In the genomic region with DNA sequence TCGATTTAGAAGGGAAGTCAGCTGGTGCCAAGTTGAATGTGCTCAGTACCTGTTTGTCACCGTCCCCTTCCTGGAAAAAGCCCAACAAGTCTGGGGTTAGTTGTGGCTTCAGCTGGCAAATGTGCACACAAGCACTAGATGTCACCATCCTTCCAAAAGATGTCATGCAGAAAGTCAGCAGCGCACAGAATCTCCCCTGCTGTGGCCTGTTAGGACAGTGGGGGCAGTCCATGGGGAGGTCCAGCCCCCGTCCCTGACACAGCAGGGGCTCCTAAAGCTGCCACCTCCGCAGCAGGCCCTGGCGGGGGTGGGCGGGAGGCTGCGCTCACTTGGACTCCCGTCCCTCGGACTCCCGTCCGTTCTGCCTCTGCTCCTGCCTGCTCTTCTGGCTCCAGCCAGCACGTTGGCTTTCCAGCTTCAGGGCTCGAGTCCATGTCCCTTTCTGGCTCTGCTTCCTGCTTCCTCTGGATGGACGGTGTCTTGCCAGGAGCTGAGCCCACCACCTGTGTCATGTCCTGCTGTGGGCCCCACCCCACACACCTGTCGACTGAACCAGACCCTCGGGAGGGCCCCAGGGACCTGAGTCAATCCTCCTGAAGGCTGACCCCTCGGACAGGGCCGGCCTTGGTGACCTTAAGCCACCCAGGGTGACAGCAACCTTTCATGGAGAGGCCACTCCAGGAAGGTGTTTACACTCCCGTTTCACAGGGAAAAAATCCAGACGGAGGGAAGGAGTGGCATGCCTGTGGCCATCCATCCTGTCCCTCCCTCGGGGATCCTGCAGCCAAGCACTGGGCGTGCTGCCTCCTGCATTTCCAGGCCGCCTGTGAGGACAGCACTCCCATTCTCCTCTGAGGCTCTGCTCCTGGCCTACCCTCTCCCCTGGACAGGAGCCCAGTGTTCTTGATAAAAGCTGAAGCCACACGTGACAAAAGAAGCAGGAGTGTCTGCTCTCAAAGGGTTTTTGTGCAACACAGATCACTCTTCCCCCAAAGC, we compare ENCODE assay signal across 9 cellular contexts. TPM values are rescaled to one million over a fixed set of nuclear protein-coding genes. Genes with fewer than 3 reads are reported as not detected.
DNase-seq lines count a peak whose midpoint lies in the region; ATAC-seq and TF ChIP-seq lines count a peak whose summit lies in the region.
"Had no signal": no experiment of that assay in that cellular context is flagged by ENCODE, and none has a peak within 500 bp of the region (broad histone marks: within the 10 kb centered on the region; RNA-seq: fewer than 3 reads in every experiment).

No MANE protein-coding gene starts in this region.

- no peak overlapping the region for H3K4me3 ChIP-seq in parathyroid adenoma (ENCODE audit: low read depth, low read length)
- no peak overlapping the region for H3K4me3 ChIP-seq in Karpas-422 (ENCODE audit: low read length)

- no peaks in the 10 kb centered on the region for H3K9me2 ChIP-seq in Karpas-422 (replicated peaks; ENCODE audit: insufficient read depth, low read length)

- H4K20me1 ChIP-seq in Karpas-422 (ENCODE audit: insufficient read depth, low read depth, low read length): no peaks in the 10 kb centered on the region

- H3K36me3 ChIP-seq in parathyroid adenoma (ENCODE audit: control insufficient read depth, insufficient read depth, low read length): no peaks in the 10 kb centered on the region
- H3K36me3 ChIP-seq in Karpas-422 (ENCODE audit: insufficient read depth, low read length): no peaks in the 10 kb centered on the region

- H3K9ac ChIP-seq in parathyroid adenoma: no peak overlapping the region
- H3K9ac ChIP-seq in Karpas-422 (ENCODE audit: low read length): no peak overlapping the region

- H3K4me2 ChIP-seq in parathyroid adenoma (ENCODE audit: low read length) (no peak overlapping the region), Karpas-422 (ENCODE audit: low read depth, low read length, poor library complexity, severe bottlenecking) (no peak overlapping the region)

- no peak for ATAC-seq in HG02885 (IDR thresholded peaks at IDR 0.05; ENCODE audit: poor library complexity, unreplicated experiment)

- peaks cover 6% of the 10 kb centered on the region for H3K79me2 ChIP-seq in parathyroid adenoma
- no peaks in the 10 kb centered on the region for H3K79me2 ChIP-seq in Karpas-422 (ENCODE audit: low read length)

- peak; percentile 12 to 17 for DNase-seq in stimulated activated CD4-positive, alpha-beta T cell treated with anti-CD3 and anti-CD28 coated beads, Interleukin-12 subunit alpha, Interleukin-12 subunit beta, amount 100 ng/mL, for 24 hours (ENCODE audit: low read depth in 2 of 2)
- DNase-seq in stimulated activated CD4-positive, alpha-beta T cell treated with anti-CD3 and anti-CD28 coated beads, Interleukin-12 subunit alpha, Interleukin-12 subunit beta, amount 100 ng/mL, for 4 hours: no peak
- DNase-seq in NCI-H524 (lab: John Stamatoyannopoulos, UW) (peak; percentile 53 to 72), glomerular visceral epithelial cell (ENCODE audit: extremely low spot score) (peak; percentile 51), Karpas-422 (no peak)
- peak; percentile 56 to 68 for DNase-seq in activated T-cell treated with anti-CD3 and anti-CD28 coated beads, Interleukin-2, amount 50 U/mL, for 48 hours

- H3K27ac ChIP-seq in parathyroid adenoma: peak overlapping the region; percentile 67
- no peak overlapping the region for H3K27ac ChIP-seq in Karpas-422 (ENCODE audit: low read length)
- H3K27ac ChIP-seq: epithelial cell of prostate had no signal

- TF ChIP-seq CTCF in parathyroid adenoma (IDR thresholded peaks at IDR 0.05): peak; percentile 61

- H3K4me1 ChIP-seq in parathyroid adenoma (peaks cover 13% of the 10 kb centered on the region), Karpas-422 (ENCODE audit: low read length) (no peaks in the 10 kb centered on the region)

- H3K9me3 ChIP-seq in parathyroid adenoma (ENCODE audit: control insufficient read depth, low read length): no peaks in the 10 kb centered on the region
- no peaks in the 10 kb centered on the region for H3K9me3 ChIP-seq in Karpas-422 (ENCODE audit: low read length)

- H2AFZ ChIP-seq in parathyroid adenoma (peak overlapping the region; percentile 45), Karpas-422 (ENCODE audit: low read length) (no peak overlapping the region)

- H3K27me3 ChIP-seq in parathyroid adenoma (ENCODE audit: control insufficient read depth, insufficient read depth, low read length): no peaks in the 10 kb centered on the region
- H3K27me3 ChIP-seq in Karpas-422 (ENCODE audit: low read length): no peaks in the 10 kb centered on the region

RNA-seq across cellular contexts. Expression of gene RAB17, which starts 8.5 kb away (rescaled TPM):
- 1.3 and 2.9 TPM in 2 replicates for total RNA-seq in Karpas-422 (2014; rRNA removed; shearing (Covaris generic); ENCODE audit: low replicate concordance)

RNA-seq across cellular contexts. Expression of gene PRLH, which starts 15.7 kb away (rescaled TPM):
- not detected in 2 replicates for total RNA-seq in Karpas-422 (2014; rRNA removed; shearing (Covaris generic); ENCODE audit: low replicate concordance)

RNA-seq across cellular contexts. Expression of gene LRRFIP1, which starts 45.3 kb away (rescaled TPM):
- 29.9 and 30.7 TPM in 2 replicates for total RNA-seq in Karpas-422 (2014; rRNA removed; shearing (Covaris generic); ENCODE audit: low replicate concordance)

Comparison
In these comparisons a context has a peak if more than half of its experiments do, and no peak if none do; other contexts are left out.
1. DNase-seq: peak in stimulated activated CD4-positive, alpha-beta T cell treated with anti-CD3 and anti-CD28 coated beads, Interleukin-12 subunit alpha, Interleukin-12 subunit beta, amount 100 ng/mL, for 24 hours (2 of 2), NCI-H524 (2 of 2), activated T-cell treated with anti-CD3 and anti-CD28 coated beads, Interleukin-2, amount 50 U/mL, for 48 hours (2 of 2) and glomerular visceral epithelial cell (single experiment); none in stimulated activated CD4-positive, alpha-beta T cell treated with anti-CD3 and anti-CD28 coated beads, Interleukin-12 subunit alpha, Interleukin-12 subunit beta, amount 100 ng/mL, for 4 hours (single experiment) and Karpas-422 (single experiment).